27 cellular contexts compared by ENCODE assay signal in genomic region chr7:124250297-124251034, GRCh38.
"Had no signal": no experiment of that assay in that cellular context is flagged by ENCODE, and none has a peak within 500 bp of the region (broad histone marks: within the 10 kb centered on the region; RNA-seq: fewer than 3 reads in every experiment).

No MANE protein-coding gene starts in this region.

- H3K4me3 ChIP-seq: ovary, prostate gland, right atrium auricular region, thyroid gland, upper lobe of right lung had no signal

- H3K27ac Mint-ChIP-seq: activated CD4-positive, alpha-beta memory T cell treated with anti-CD3 and anti-CD28 coated beads for 36 hours; activated naive CD4-positive, alpha-beta T cell treated with anti-CD3 and anti-CD28 coated beads for 36 hours; activated T-cell treated with anti-CD3 and anti-CD28 coated beads, Interleukin-2, amount 50 U/mL, for 72 hours; memory B cell; natural killer cell treated with Interleukin-12 subunit alpha and Interleukin-12 subunit beta and Interleukin-15 and Interleukin-18, amount 100 ng/mL, for 72 hours; T-helper 1 cell treated with Interleukin-12 subunit alpha and Interleukin-12 subunit beta and Interleukin-4 antibody, amounts not matched to agents 30 μg/mL and 1 μg/mL, for 36 hours had no signal

- H3K4me1 Mint-ChIP-seq: memory B cell had no signal

- H3K27ac ChIP-seq: brain microvascular endothelial cell, ovary, prostate gland, right atrium auricular region, thyroid gland, upper lobe of right lung had no signal

- H3K27me3 Mint-ChIP-seq: activated CD4-positive, alpha-beta memory T cell treated with anti-CD3 and anti-CD28 coated beads for 36 hours; memory B cell; natural killer cell treated with Interleukin-12 subunit alpha and Interleukin-12 subunit beta and Interleukin-15 and Interleukin-18, amount 100 ng/mL, for 72 hours had no signal

- FAIRE-seq: colon had no signal

- H3K36me3 Mint-ChIP-seq: activated CD4-positive, alpha-beta memory T cell treated with anti-CD3 and anti-CD28 coated beads for 36 hours; memory B cell; natural killer cell treated with Interleukin-12 subunit alpha and Interleukin-12 subunit beta and Interleukin-15 and Interleukin-18, amount 100 ng/mL, for 72 hours had no signal

- H3K36me3 ChIP-seq: brain microvascular endothelial cell, ovary, prostate gland, right atrium auricular region, thyroid gland, upper lobe of right lung had no signal

- DNase-seq: activated CD4-positive, alpha-beta memory T cell treated with anti-CD3 and anti-CD28 coated beads for 36 hours; activated CD4-positive, alpha-beta T cell treated with anti-CD3 and anti-CD28 coated beads for 4 hours; activated CD4-positive, CD25-positive, alpha-beta regulatory T cell; activated effector memory CD4-positive, alpha-beta T cell treated with Interleukin-2 at 50 U/mL for 16 hours; activated naive CD4-positive, alpha-beta T cell treated with anti-CD3 and anti-CD28 coated beads for 36 hours; activated T-cell treated with anti-CD3 and anti-CD28 coated beads, Interleukin-2, amount 50 U/mL, for 72 hours; anterior cingulate cortex; brain microvascular endothelial cell; central memory CD4-positive, alpha-beta T cell; effector memory CD4-positive, alpha-beta T cell; foreskin melanocyte; hippocampal formation; ovary; stimulated activated CD4-positive, alpha-beta T cell treated with anti-CD3 and anti-CD28 coated beads, Interleukin-12 subunit alpha, Interleukin-12 subunit beta, amount 100 ng/mL, for 4 hours; stimulated activated CD4-positive, alpha-beta T cell treated with anti-CD3 and anti-CD28 coated beads, Interleukin-4, amount 100 ng/mL, for 4 hours; stimulated activated naive CD8-positive, alpha-beta T cell treated with anti-CD3 and anti-CD28 coated beads, Interleukin-15, Interleukin-2, amounts not matched to agents 100 U/mL and 50 U/mL, for 24 hours; substantia nigra; T1000; thyroid gland; upper lobe of right lung had no signal

- H3K9me3 Mint-ChIP-seq: T-helper 1 cell treated with Interleukin-12 subunit alpha and Interleukin-12 subunit beta and Interleukin-4 antibody, amounts not matched to agents 30 μg/mL and 1 μg/mL, for 36 hours had no signal

- H3K4me1 ChIP-seq: prostate gland, right atrium auricular region, upper lobe of right lung had no signal

- H3K4me3 Mint-ChIP-seq: activated CD4-positive, alpha-beta memory T cell treated with anti-CD3 and anti-CD28 coated beads for 36 hours; activated naive CD4-positive, alpha-beta T cell treated with anti-CD3 and anti-CD28 coated beads for 36 hours; activated T-cell treated with anti-CD3 and anti-CD28 coated beads, Interleukin-2, amount 50 U/mL, for 72 hours; memory B cell; natural killer cell treated with Interleukin-12 subunit alpha and Interleukin-12 subunit beta and Interleukin-15 and Interleukin-18, amount 100 ng/mL, for 72 hours; T-helper 1 cell treated with Interleukin-12 subunit alpha and Interleukin-12 subunit beta and Interleukin-4 antibody, amounts not matched to agents 30 μg/mL and 1 μg/mL, for 36 hours had no signal

- H3K9me3 ChIP-seq: ovary, prostate gland, right atrium auricular region, thyroid gland, upper lobe of right lung had no signal

- ATAC-seq: activated T-cell treated with anti-CD3 and anti-CD28 coated beads, Interleukin-2, amount 50 U/mL, for 72 hours; esophagus mucosa; natural killer cell treated with Interleukin-12 subunit alpha and Interleukin-12 subunit beta and Interleukin-15 and Interleukin-18, amount 100 ng/mL, for 72 hours; stimulated activated naive CD8-positive, alpha-beta T cell treated with anti-CD3 and anti-CD28 coated beads, Interleukin-15, Interleukin-2, amounts not matched to agents 100 U/mL and 50 U/mL, for 24 hours; upper lobe of right lung had no signal

- H3K27me3 ChIP-seq: brain microvascular endothelial cell, ovary, right atrium auricular region, thyroid gland, upper lobe of right lung had no signal
